11 cellular contexts compared by ENCODE assay signal in genomic region chr11:118002010-118002540, GRCh38. TPM values are rescaled to one million over a fixed set of nuclear protein-coding genes. Genes with fewer than 3 reads are reported as not detected.
DNase-seq lines count a peak whose midpoint lies in the region; ATAC-seq and TF ChIP-seq lines count a peak whose summit lies in the region.
"Had no signal": no experiment of that assay in that cellular context is flagged by ENCODE, and none has a peak within 500 bp of the region (broad histone marks: within the 10 kb centered on the region; RNA-seq: fewer than 3 reads in every experiment).

No MANE protein-coding gene starts in this region.

- H3K4me3 ChIP-seq in mucosa of rectum (ENCODE audit: low read length in 2 of 2) (no peak overlapping the region), coronary artery (no peak overlapping the region), mesenchymal stem cell (ENCODE audit: insufficient read depth in 1 of 2, low read depth in 1 of 2, low read length in 2 of 2) (no peak overlapping the region)

- DNase-seq in activated T-cell treated with anti-CD3 and anti-CD28 coated beads for 24 hours (ENCODE audit: low read depth) (peak; percentile 53), activated T-cell treated with anti-CD3 and anti-CD28 coated beads for 4 hours (no peak), substantia nigra (lab: John Stamatoyannopoulos, UW) (no peak), coronary artery (ENCODE audit: low spot score) (no peak), mesenchymal stem cell (no peak), NCI-H1694 treated with DMSO at 0.1 percent for 48 hours (lab: John Stamatoyannopoulos, UW) (no peak)
- DNase-seq: effector CD4-positive, alpha-beta T cell; NCI-H69 had no signal

- peaks cover 2 to 4% of the 10 kb centered on the region in 2 donors for H3K9me3 ChIP-seq in mucosa of rectum (ENCODE audit: control insufficient read depth in 2 of 2, low read length in 2 of 2)
- no peaks in the 10 kb centered on the region for H3K9me3 ChIP-seq in mesenchymal stem cell (ENCODE audit: control insufficient read depth, low read length)

- H3K9ac ChIP-seq in mucosa of rectum (ENCODE audit: low read depth in 1 of 2, low read length in 2 of 2) (peak overlapping the region in 1 of 2 donors; percentile 10), mesenchymal stem cell (ENCODE audit: low read length) (no peak overlapping the region)

- H2BK12ac ChIP-seq in mesenchymal stem cell (ENCODE audit: low read length in 2 of 2): no peak overlapping the region

- H3K4me3 Mint-ChIP-seq in activated T-helper 17 cell treated with anti-CD3 and anti-CD28 coated beads, Interleukin-2, amount 50 U/mL, for 72 hours: peak overlapping the region; percentile 55

- no peaks in the 10 kb centered on the region for H3K9me3 Mint-ChIP-seq in activated T-helper 17 cell treated with anti-CD3 and anti-CD28 coated beads, Interleukin-2, amount 50 U/mL, for 72 hours

- H3K18ac ChIP-seq in mesenchymal stem cell (ENCODE audit: low read depth in 1 of 2, low read length in 2 of 2): no peak overlapping the region

- WGBS in mesenchymal stem cell: 91% methylated on average over 6 of the region's 6 CpGs

- no peak overlapping the region for H4K91ac ChIP-seq in mesenchymal stem cell (ENCODE audit: low read length)

- peaks cover 47% of the 10 kb centered on the region for H3K36me3 Mint-ChIP-seq in activated T-helper 17 cell treated with anti-CD3 and anti-CD28 coated beads, Interleukin-2, amount 50 U/mL, for 72 hours (ENCODE audit: low read depth)

- no peak overlapping the region for H2AFZ ChIP-seq in mesenchymal stem cell (ENCODE audit: low read depth, low read length)

- peak overlapping the region; percentile 76 to 88 for H3K27ac ChIP-seq in mucosa of rectum (ENCODE audit: low read depth in 2 of 2, low read length in 2 of 2)
- peak overlapping the region; percentile 27 for H3K27ac ChIP-seq in substantia nigra (ENCODE audit: low read depth, low read length, poor library complexity, severe bottlenecking)
- H3K27ac ChIP-seq in coronary artery: peak overlapping the region in 1 of 2 donors; percentile 74
- no peak overlapping the region for H3K27ac ChIP-seq in mesenchymal stem cell (ENCODE audit: low read length, poor library complexity, severe bottlenecking)

- H3K27me3 ChIP-seq in mucosa of rectum (ENCODE audit: control insufficient read depth in 2 of 2, insufficient read depth in 2 of 2, low read length in 2 of 2) (no peaks in the 10 kb centered on the region), mesenchymal stem cell (ENCODE audit: control insufficient read depth in 1 of 2, insufficient read depth in 1 of 2, low read length in 2 of 2) (peaks cover 27 to 47% of the 10 kb centered on the region in 2 experiments)

- peak; percentile 67 for ATAC-seq in activated T-helper 17 cell treated with anti-CD3 and anti-CD28 coated beads, Interleukin-2, amount 50 U/mL, for 72 hours (replicated peaks)

- H3K27ac Mint-ChIP-seq in activated T-helper 17 cell treated with anti-CD3 and anti-CD28 coated beads, Interleukin-2, amount 50 U/mL, for 72 hours: peak overlapping the region; percentile 89

- H2BK15ac ChIP-seq in mesenchymal stem cell (ENCODE audit: low read depth, poor library complexity, severe bottlenecking): no peak overlapping the region

- H3K27me3 Mint-ChIP-seq in activated T-helper 17 cell treated with anti-CD3 and anti-CD28 coated beads, Interleukin-2, amount 50 U/mL, for 72 hours: no peaks in the 10 kb centered on the region

- H3K4me1 ChIP-seq in mucosa of rectum (ENCODE audit: control insufficient read depth in 2 of 2, insufficient read depth in 2 of 2, low read length in 2 of 2) (peaks cover 16 to 37% of the 10 kb centered on the region in 2 donors), mesenchymal stem cell (ENCODE audit: control insufficient read depth, insufficient read depth, low read depth, low read length) (no peaks in the 10 kb centered on the region)

- no peak overlapping the region for H2BK5ac ChIP-seq in mesenchymal stem cell (ENCODE audit: low read depth, low read length, poor library complexity, severe bottlenecking)

- H3K79me1 ChIP-seq in mesenchymal stem cell (replicated peaks; ENCODE audit: low read length, poor library complexity, severe bottlenecking): no peaks in the 10 kb centered on the region

- no peak overlapping the region for H4K8ac ChIP-seq in mesenchymal stem cell (ENCODE audit: low read length)

- no peak overlapping the region for H3K14ac ChIP-seq in mesenchymal stem cell (ENCODE audit: low read length in 2 of 2)

- no peak overlapping the region for H2BK120ac ChIP-seq in mesenchymal stem cell (ENCODE audit: low read depth, low read length)

- H2AK5ac ChIP-seq in mesenchymal stem cell (ENCODE audit: low read length, severe bottlenecking): no peak overlapping the region

- peaks cover 59% of the 10 kb centered on the region for H3K4me1 Mint-ChIP-seq in activated T-helper 17 cell treated with anti-CD3 and anti-CD28 coated beads, Interleukin-2, amount 50 U/mL, for 72 hours

- H3K23ac ChIP-seq in mesenchymal stem cell (ENCODE audit: low read length in 2 of 2): no peak overlapping the region

- H3K4ac ChIP-seq in mesenchymal stem cell (ENCODE audit: low read depth in 1 of 2, low read length in 2 of 2): no peak overlapping the region

- no peak overlapping the region for H3K4me2 ChIP-seq in mesenchymal stem cell (ENCODE audit: low read length, poor library complexity, severe bottlenecking)

- no peak for TF ChIP-seq CTCF in coronary artery (IDR thresholded peaks at IDR 0.05)

- H3K36me3 ChIP-seq in mucosa of rectum (ENCODE audit: control insufficient read depth in 2 of 2, insufficient read depth in 2 of 2, low read length in 2 of 2) (peaks cover 0 to 6% of the 10 kb centered on the region in 2 donors), mesenchymal stem cell (ENCODE audit: control insufficient read depth in 1 of 2, insufficient read depth in 2 of 2, low read depth in 1 of 2, low read length in 2 of 2) (no peaks in the 10 kb centered on the region)

RNA-seq across cellular contexts. Expression of gene IL10RA, which starts 15.9 kb away (rescaled TPM):
- 100 to 1,000 TPM in 1 of 2 donors, 10 to 100 TPM in 1; 63.0 to 108 TPM for total RNA-seq in activated T-helper 17 cell treated with anti-CD3 and anti-CD28 coated beads, Interleukin-2, amount 50 U/mL, for 72 hours
- 0.07 TPM for polyA plus RNA-seq in mesenchymal stem cell (2013, experiment 1 of 2)
- 0.08 TPM for polyA plus RNA-seq in mesenchymal stem cell (2013, experiment 2 of 2)
- total RNA-seq: A673 had no signal
